Comparison of ENCODE assay signal across 13 cellular contexts in genomic region chr9:131650254-131650653, GRCh38.
DNase-seq lines count a peak whose midpoint lies in the region; ATAC-seq and TF ChIP-seq lines count a peak whose summit lies in the region.
"Had no signal": no experiment of that assay in that cellular context is flagged by ENCODE, and none has a peak within 500 bp of the region (broad histone marks: within the 10 kb centered on the region; RNA-seq: fewer than 3 reads in every experiment).

No MANE protein-coding gene starts in this region.

- DNase-seq in CD14-positive monocyte (ENCODE audit: low spot score): peak; percentile 87
- no peak for DNase-seq in T-helper 17 cell
- DNase-seq in sigmoid colon: peak; percentile 89
- no peak for DNase-seq in uterus
- no peak for DNase-seq in WTC11 (ENCODE audit: low spot score)
- DNase-seq in RKO (ENCODE audit: low spot score): no peak
- DNase-seq: activated CD4-positive, alpha-beta memory T cell treated with anti-CD3 and anti-CD28 coated beads, Interleukin-2, amount 10 ng/mL, durations not matched to agents 7 days and 5 days; DMS153; hippocampal formation; NCI-H2029; SJCRH30 had no signal

- H3K4me1 Mint-ChIP-seq in CD14-positive monocyte: peaks cover 47% of the 10 kb centered on the region
- H3K4me1 Mint-ChIP-seq in T-helper 17 cell: peaks cover 40% of the 10 kb centered on the region
- H3K4me1 Mint-ChIP-seq in WTC11: peaks cover 14% of the 10 kb centered on the region

- TF ChIP-seq POLR2A in gastroesophageal sphincter (IDR thresholded peaks at IDR 0.05) (no peak), sigmoid colon (IDR thresholded peaks at IDR 0.05) (no peak), uterus (IDR thresholded peaks at IDR 0.05) (no peak)

- H3K27ac ChIP-seq in gastroesophageal sphincter (peak overlapping the region in 3 of 4 donors; percentile 5 to 61 (median 35)), sigmoid colon (peak overlapping the region in 3 of 4 donors; percentile 26 to 59 (median 38)), uterus (no peak overlapping the region)
- H3K27ac ChIP-seq: SJCRH30 had no signal

- POLR2A ChIA-PET in WTC11 (lab: Charles Lee): no interaction called here

- CTCF ChIA-PET in WTC11 (lab: Charles Lee): no interaction called here

- H3K27me3 Mint-ChIP-seq in CD14-positive monocyte (ENCODE audit: low read depth in 3 of 3) (peaks cover 0 to 4% (median 2%) of the 10 kb centered on the region in 3 donors), T-helper 17 cell (no peaks in the 10 kb centered on the region), WTC11 (ENCODE audit: low read depth) (no peaks in the 10 kb centered on the region)
- H3K27me3 Mint-ChIP-seq: activated CD4-positive, alpha-beta memory T cell treated with anti-CD3 and anti-CD28 coated beads, Interleukin-2, amount 10 ng/mL, durations not matched to agents 7 days and 5 days had no signal

- H3K9me3 Mint-ChIP-seq in CD14-positive monocyte (peaks cover 0 to 3% (median 0%) of the 10 kb centered on the region in 7 donors), WTC11 (no peaks in the 10 kb centered on the region)
- H3K9me3 Mint-ChIP-seq: activated CD4-positive, alpha-beta memory T cell treated with anti-CD3 and anti-CD28 coated beads, Interleukin-2, amount 10 ng/mL, durations not matched to agents 7 days and 5 days had no signal

- no peak for ATAC-seq in T-helper 17 cell
- ATAC-seq in gastroesophageal sphincter: peak; percentile 90
- ATAC-seq in WTC11: no peak
- ATAC-seq in GM19395 (IDR thresholded peaks at IDR 0.05; ENCODE audit: unreplicated experiment): no peak

- H3K9me3 ChIP-seq in T-helper 17 cell (ENCODE audit: control insufficient read depth, low read length, poor library complexity, severe bottlenecking): no peaks in the 10 kb centered on the region
- no peaks in the 10 kb centered on the region for H3K9me3 ChIP-seq in gastroesophageal sphincter
- H3K9me3 ChIP-seq in sigmoid colon: no peaks in the 10 kb centered on the region
- H3K9me3 ChIP-seq in uterus: no peaks in the 10 kb centered on the region
- H3K9me3 ChIP-seq: SJCRH30 had no signal

- H3K27me3 ChIP-seq in gastroesophageal sphincter (no peaks in the 10 kb centered on the region), sigmoid colon (no peaks in the 10 kb centered on the region), uterus (no peaks in the 10 kb centered on the region)
- H3K27me3 ChIP-seq: SJCRH30 had no signal

- H3K4me3 Mint-ChIP-seq in CD14-positive monocyte (no peak overlapping the region), T-helper 17 cell (no peak overlapping the region), WTC11 (no peak overlapping the region)
- H3K4me3 Mint-ChIP-seq: activated CD4-positive, alpha-beta memory T cell treated with anti-CD3 and anti-CD28 coated beads, Interleukin-2, amount 10 ng/mL, durations not matched to agents 7 days and 5 days had no signal

- WGBS in gastroesophageal sphincter (ENCODE audit: low coverage in 1 of 2), 2 donors: 48 to 59% methylated on average over 2 of the region's 4 CpGs
- WGBS in sigmoid colon, 2 donors: 83 to 84% methylated on average over 4 of the region's 4 CpGs

- TF ChIP-seq EP300 in gastroesophageal sphincter (IDR thresholded peaks at IDR 0.05): no peak
- TF ChIP-seq EP300 in sigmoid colon (IDR thresholded peaks at IDR 0.05): peak in 1 of 4 donors; percentile 8

- peaks cover 0 to 25% of the 10 kb centered on the region in 2 donors for H3K36me3 ChIP-seq in gastroesophageal sphincter
- H3K36me3 ChIP-seq in sigmoid colon: peaks cover 0 to 7% (median 0%) of the 10 kb centered on the region in 4 donors
- no peaks in the 10 kb centered on the region for H3K36me3 ChIP-seq in uterus

- H3K4me3 ChIP-seq in gastroesophageal sphincter: no peak overlapping the region
- H3K4me3 ChIP-seq in sigmoid colon: no peak overlapping the region
- H3K4me3 ChIP-seq in uterus: no peak overlapping the region
- H3K4me3 ChIP-seq: SJCRH30 had no signal

- H3K27ac Mint-ChIP-seq in CD14-positive monocyte (peak overlapping the region; percentile 95 to 100 (median 98)), T-helper 17 cell (peak overlapping the region; percentile 57), WTC11 (no peak overlapping the region)

- TF ChIP-seq CTCF in CD14-positive monocyte (IDR thresholded peaks at IDR 0.05): peak; percentile 23
- TF ChIP-seq CTCF in gastroesophageal sphincter (IDR thresholded peaks at IDR 0.05): no peak
- TF ChIP-seq CTCF in sigmoid colon (IDR thresholded peaks at IDR 0.05): no peak
- no peak for TF ChIP-seq CTCF in uterus (IDR thresholded peaks at IDR 0.05)
- no peak for TF ChIP-seq CTCF in WTC11 (IDR thresholded peaks at IDR 0.05)

- intact Hi-C loops in CD14-positive monocyte (cut with micrococcal nuclease) (loop anchor here in 1 of 2 donors (10.0 kb wide), 1 partner anchor 85 kb away; no protein-coding TSS in a partner anchor), sigmoid colon (cut with DNase I) (no loop called here), uterus (cut with DNase I; ENCODE audit: low total_unique reads) (no loop called here)

- peaks cover 0 to 13% (median 6%) of the 10 kb centered on the region in 3 donors for H3K4me1 ChIP-seq in gastroesophageal sphincter
- peaks cover 0 to 24% (median 12%) of the 10 kb centered on the region in 4 donors for H3K4me1 ChIP-seq in sigmoid colon
- no peaks in the 10 kb centered on the region for H3K4me1 ChIP-seq in uterus
- H3K4me1 ChIP-seq: SJCRH30 had no signal

- peaks cover 49 to 55% of the 10 kb centered on the region in 2 donors for H3K36me3 Mint-ChIP-seq in CD14-positive monocyte
- H3K36me3 Mint-ChIP-seq in T-helper 17 cell (ENCODE audit: low read depth): peaks cover 2% of the 10 kb centered on the region
- H3K36me3 Mint-ChIP-seq in WTC11: peaks cover 6% of the 10 kb centered on the region; the same call in 1 of the 2 replicates

TF ChIP-seq in WTC11, 78 proteins besides CTCF, POLR2A, EP300 and RAD21:
- TF ChIP-seq, protein P1, sequence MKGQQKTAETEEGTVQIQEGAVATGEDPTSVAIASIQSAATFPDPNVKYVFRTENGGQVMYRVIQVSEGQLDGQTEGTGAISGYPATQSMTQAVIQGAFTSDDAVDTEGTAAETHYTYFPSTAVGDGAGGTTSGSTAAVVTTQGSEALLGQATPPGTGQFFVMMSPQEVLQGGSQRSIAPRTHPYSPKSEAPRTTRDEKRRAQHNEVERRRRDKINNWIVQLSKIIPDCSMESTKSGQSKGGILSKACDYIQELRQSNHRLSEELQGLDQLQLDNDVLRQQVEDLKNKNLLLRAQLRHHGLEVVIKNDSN (CRISPR knock-in tag; IDR thresholded peaks at IDR 0.05): no peak
- TF ChIP-seq MXD4 (CRISPR knock-in tag; IDR thresholded peaks at IDR 0.05; ENCODE audit: borderline replicate concordance) (no peak), ZNF263 (CRISPR knock-in tag; IDR thresholded peaks at IDR 0.05; ENCODE audit: low read depth) (no peak), CBFB (CRISPR knock-in tag; IDR thresholded peaks at IDR 0.05; ENCODE audit: low read depth) (no peak), ZNF671 (CRISPR knock-in tag; IDR thresholded peaks at IDR 0.05) (no peak), ZNF138 (CRISPR knock-in tag; conservative IDR thresholded peaks at IDR 0.05) (no peak), ZNF219 (CRISPR knock-in tag; IDR thresholded peaks at IDR 0.05; ENCODE audit: borderline replicate concordance) (no peak)
- TF ChIP-seq, protein P2, sequence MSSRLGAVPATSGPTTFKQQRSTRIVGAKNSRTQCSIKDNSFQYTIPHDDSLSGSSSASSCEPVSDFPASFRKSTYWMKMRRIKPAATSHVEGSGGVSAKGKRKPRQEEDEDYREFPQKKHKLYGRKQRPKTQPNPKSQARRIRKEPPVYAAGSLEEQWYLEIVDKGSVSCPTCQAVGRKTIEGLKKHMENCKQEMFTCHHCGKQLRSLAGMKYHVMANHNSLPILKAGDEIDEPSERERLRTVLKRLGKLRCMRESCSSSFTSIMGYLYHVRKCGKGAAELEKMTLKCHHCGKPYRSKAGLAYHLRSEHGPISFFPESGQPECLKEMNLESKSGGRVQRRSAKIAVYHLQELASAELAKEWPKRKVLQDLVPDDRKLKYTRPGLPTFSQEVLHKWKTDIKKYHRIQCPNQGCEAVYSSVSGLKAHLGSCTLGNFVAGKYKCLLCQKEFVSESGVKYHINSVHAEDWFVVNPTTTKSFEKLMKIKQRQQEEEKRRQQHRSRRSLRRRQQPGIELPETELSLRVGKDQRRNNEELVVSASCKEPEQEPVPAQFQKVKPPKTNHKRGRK (CRISPR knock-in tag; IDR thresholded peaks at IDR 0.05; ENCODE audit: borderline replicate concordance): no peak

Comparison
In these comparisons a context has a peak if more than half of its experiments do, and no peak if none do; other contexts are left out.
1. DNase-seq: peak in CD14-positive monocyte (single experiment) and sigmoid colon (single experiment); none in T-helper 17 cell (0 of 3), uterus (0 of 2), WTC11 (single experiment) and RKO (single experiment).
2. H3K27ac ChIP-seq: peak in gastroesophageal sphincter (3 of 4) and sigmoid colon (3 of 4); none in uterus (0 of 2).